In the genomic region with DNA sequence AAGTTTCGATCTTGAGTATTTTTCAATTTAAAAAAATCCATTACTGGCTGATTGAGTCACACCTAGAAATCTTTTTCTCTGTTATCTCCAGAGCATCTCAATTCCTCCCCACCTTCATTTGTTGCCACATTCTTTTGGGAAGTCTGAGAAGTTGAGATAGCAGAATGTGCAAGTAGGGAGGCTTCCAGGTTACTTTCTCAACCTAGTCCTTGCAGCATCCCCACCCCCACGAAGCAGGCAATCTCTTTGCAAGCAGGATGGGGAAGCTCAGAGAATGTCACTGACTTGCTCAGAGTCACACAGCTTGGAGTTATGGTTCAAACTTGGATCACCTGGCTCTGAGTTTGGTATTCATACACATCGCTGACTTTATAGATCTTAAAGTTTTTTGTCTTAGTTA, we compare ENCODE assay signal across 10 cellular contexts. TPM values are rescaled to one million over a fixed set of nuclear protein-coding genes. Genes with fewer than 3 reads are reported as not detected.
A peak's percentile ranks its signal among the peaks of the same experiment; 100 is the strongest.
DNase-seq lines count a peak whose midpoint lies in the region; ATAC-seq and TF ChIP-seq lines count a peak whose summit lies in the region.
"Had no signal": no experiment of that assay in that cellular context is flagged by ENCODE, and none has a peak within 500 bp of the region (broad histone marks: within the 10 kb centered on the region; RNA-seq: fewer than 3 reads in every experiment).

No MANE protein-coding gene starts in this region.

- peak; percentile 56 for DNase-seq in DND-41
- no peak for DNase-seq in activated naive CD8-positive, alpha-beta T cell treated with anti-CD3 and anti-CD28 coated beads, Interleukin-2, amount 10 ng/mL, durations not matched to agents 7 days and 5 days
- no peak for DNase-seq in naive B cell
- DNase-seq in COLO829 (ENCODE audit: low spot score): no peak
- DNase-seq in lower lobe of right lung: no peak
- DNase-seq in endothelial cell (ENCODE audit: low spot score): no peak
- DNase-seq in NCI-H774 (lab: John Stamatoyannopoulos, UW): no peak
- DNase-seq: kidney glomerular epithelial cell had no signal

- H3K4me2 ChIP-seq in DND-41 (ENCODE audit: insufficient read depth, low read length): peak overlapping the region; percentile 65

- H3K79me2 ChIP-seq in ACC112 (ENCODE audit: control insufficient read depth, insufficient read depth, low read length, unreplicated experiment) (no peaks in the 10 kb centered on the region), DND-41 (ENCODE audit: insufficient read depth, low read length) (no peaks in the 10 kb centered on the region)
- H3K79me2 ChIP-seq: parathyroid adenoma had no signal

- H3K36me3 Mint-ChIP-seq in activated naive CD8-positive, alpha-beta T cell treated with anti-CD3 and anti-CD28 coated beads, Interleukin-2, amount 10 ng/mL, durations not matched to agents 7 days and 5 days: peaks cover 4% of the 10 kb centered on the region
- H3K36me3 Mint-ChIP-seq in naive B cell (peaks cover 0 to 3% of the 10 kb centered on the region in 2 donors), endothelial cell (ENCODE audit: low read depth, unreplicated experiment) (no peaks in the 10 kb centered on the region)

- H3K9me3 ChIP-seq in DND-41 (ENCODE audit: insufficient read depth, low read length, severe bottlenecking): no peaks in the 10 kb centered on the region
- no peaks in the 10 kb centered on the region for H3K9me3 ChIP-seq in lower lobe of right lung

- peaks cover 3% of the 10 kb centered on the region for H3K9me3 Mint-ChIP-seq in activated naive CD8-positive, alpha-beta T cell treated with anti-CD3 and anti-CD28 coated beads, Interleukin-2, amount 10 ng/mL, durations not matched to agents 7 days and 5 days
- H3K9me3 Mint-ChIP-seq in naive B cell: peaks cover 0 to 1% (median 0%) of the 10 kb centered on the region in 7 donors
- H3K9me3 Mint-ChIP-seq in endothelial cell (ENCODE audit: unreplicated experiment): no peaks in the 10 kb centered on the region

- POLR2A ChIA-PET in activated naive CD8-positive, alpha-beta T cell treated with anti-CD3 and anti-CD28 coated beads, Interleukin-2, amount 10 ng/mL, durations not matched to agents 7 days and 5 days (lab: Charles Lee): interaction anchor here (0.5 to 1.9 kb wide), 7 partner anchors 26 to 196 kb away, joined by 3 to 11 read pairs (median 4); a partner anchor contains a TSS

- H3K27me3 Mint-ChIP-seq in activated naive CD8-positive, alpha-beta T cell treated with anti-CD3 and anti-CD28 coated beads, Interleukin-2, amount 10 ng/mL, durations not matched to agents 7 days and 5 days: no peaks in the 10 kb centered on the region
- no peaks in the 10 kb centered on the region for H3K27me3 Mint-ChIP-seq in naive B cell
- H3K27me3 Mint-ChIP-seq in endothelial cell (ENCODE audit: unreplicated experiment): peaks cover 2% of the 10 kb centered on the region

- H3K4me3 ChIP-seq in ACC112 (ENCODE audit: low read depth, low read length): no peak overlapping the region
- H3K4me3 ChIP-seq in DND-41 (ENCODE audit: low read depth in 1 of 2, low read length in 2 of 2): no peak overlapping the region
- no peak overlapping the region for H3K4me3 ChIP-seq in lower lobe of right lung

- ATAC-seq in DND-41 (ENCODE audit: insufficient read depth, low read depth) (peak; percentile 39), naive B cell (ENCODE audit: low read depth in 2 of 2) (no peak), lower lobe of right lung (no peak)
- ATAC-seq in activated naive CD8-positive, alpha-beta T cell treated with anti-CD3 and anti-CD28 coated beads, Interleukin-2, amount 10 ng/mL, durations not matched to agents 7 days and 5 days (ENCODE audit: low read depth): no peak

- H3K27ac Mint-ChIP-seq in activated naive CD8-positive, alpha-beta T cell treated with anti-CD3 and anti-CD28 coated beads, Interleukin-2, amount 10 ng/mL, durations not matched to agents 7 days and 5 days: peak overlapping the region; percentile 86
- H3K27ac Mint-ChIP-seq in naive B cell (peak overlapping the region; percentile 58 to 89 (median 70)), endothelial cell (ENCODE audit: unreplicated experiment) (no peak overlapping the region)

- H3K27me3 ChIP-seq in ACC112 (ENCODE audit: insufficient read depth, low read length) (no peaks in the 10 kb centered on the region), DND-41 (ENCODE audit: insufficient read depth, low read length, poor library complexity) (no peaks in the 10 kb centered on the region), lower lobe of right lung (ENCODE audit: low read depth) (no peaks in the 10 kb centered on the region)

- no peak overlapping the region for H3K27ac ChIP-seq in ACC112 (ENCODE audit: low read depth, low read length)
- H3K27ac ChIP-seq in DND-41 (ENCODE audit: low read length): peak overlapping the region; percentile 93
- H3K27ac ChIP-seq in lower lobe of right lung: no peak overlapping the region
- H3K27ac ChIP-seq: parathyroid adenoma had no signal

- TF ChIP-seq CTCF in DND-41 (IDR thresholded peaks at IDR 0.05; ENCODE audit: borderline replicate concordance, extremely low read depth, low read length, poor library complexity, severe bottlenecking): no peak
- TF ChIP-seq CTCF in lower lobe of right lung (IDR thresholded peaks at IDR 0.05): no peak
- no peak for TF ChIP-seq CTCF in endothelial cell (IDR thresholded peaks at IDR 0.05; ENCODE audit: unreplicated experiment)

- H3K36me3 ChIP-seq in ACC112 (ENCODE audit: insufficient read depth, low read length) (no peaks in the 10 kb centered on the region), DND-41 (ENCODE audit: insufficient read depth, low read length) (no peaks in the 10 kb centered on the region), lower lobe of right lung (no peaks in the 10 kb centered on the region)

- H2AFZ ChIP-seq in ACC112 (ENCODE audit: low read length, unreplicated experiment): peak overlapping the region; percentile 18
- peak overlapping the region; percentile 67 for H2AFZ ChIP-seq in DND-41 (ENCODE audit: low read depth, low read length)

- peak overlapping the region; percentile 68 for H3K4me3 Mint-ChIP-seq in activated naive CD8-positive, alpha-beta T cell treated with anti-CD3 and anti-CD28 coated beads, Interleukin-2, amount 10 ng/mL, durations not matched to agents 7 days and 5 days
- H3K4me3 Mint-ChIP-seq in naive B cell (peak overlapping the region in 6 of 8 donors; percentile 21 to 73 (median 60)), endothelial cell (ENCODE audit: unreplicated experiment) (no peak overlapping the region)

- intact Hi-C loops in lower lobe of right lung (cut with DNase I): no loop called here

- H3K4me1 Mint-ChIP-seq in activated naive CD8-positive, alpha-beta T cell treated with anti-CD3 and anti-CD28 coated beads, Interleukin-2, amount 10 ng/mL, durations not matched to agents 7 days and 5 days: peaks cover 26% of the 10 kb centered on the region
- H3K4me1 Mint-ChIP-seq in naive B cell (peaks cover 26 to 42% (median 34%) of the 10 kb centered on the region in 3 donors), endothelial cell (ENCODE audit: unreplicated experiment) (peaks cover 13% of the 10 kb centered on the region)

- H3K9ac ChIP-seq in DND-41 (ENCODE audit: low read depth, low read length): peak overlapping the region; percentile 52
- H3K9ac ChIP-seq: parathyroid adenoma had no signal

- peaks cover 24% of the 10 kb centered on the region for H3K4me1 ChIP-seq in ACC112 (ENCODE audit: control insufficient read depth, insufficient read depth, low read length, unreplicated experiment)
- peaks cover 43% of the 10 kb centered on the region for H3K4me1 ChIP-seq in DND-41 (ENCODE audit: insufficient read depth, low read length)
- H3K4me1 ChIP-seq in lower lobe of right lung: peaks cover 7% of the 10 kb centered on the region
- H3K4me1 ChIP-seq: parathyroid adenoma had no signal

- H4K20me1 ChIP-seq in DND-41 (ENCODE audit: insufficient read depth, low read length): no peaks in the 10 kb centered on the region

RNA-seq across cellular contexts. Expression of a gene that starts 26.0 kb away (rescaled TPM):
- 10 to 100 TPM; 19.8 to 21.2 TPM for total RNA-seq in activated naive CD8-positive, alpha-beta T cell treated with anti-CD3 and anti-CD28 coated beads, Interleukin-2, amount 10 ng/mL, durations not matched to agents 7 days and 5 days
- polyA plus RNA-seq in naive B cell (ENCODE audit: low read depth in 6 of 6): 10 to 100 TPM; 13.1 to 29.4 (median 19.4) TPM
- total RNA-seq in lower lobe of right lung (13.0 TPM), endothelial cell (ENCODE audit: unreplicated experiment) (20.9 TPM)
